Comparison of ENCODE assay signal across 1 cellular context in the genomic region with DNA sequence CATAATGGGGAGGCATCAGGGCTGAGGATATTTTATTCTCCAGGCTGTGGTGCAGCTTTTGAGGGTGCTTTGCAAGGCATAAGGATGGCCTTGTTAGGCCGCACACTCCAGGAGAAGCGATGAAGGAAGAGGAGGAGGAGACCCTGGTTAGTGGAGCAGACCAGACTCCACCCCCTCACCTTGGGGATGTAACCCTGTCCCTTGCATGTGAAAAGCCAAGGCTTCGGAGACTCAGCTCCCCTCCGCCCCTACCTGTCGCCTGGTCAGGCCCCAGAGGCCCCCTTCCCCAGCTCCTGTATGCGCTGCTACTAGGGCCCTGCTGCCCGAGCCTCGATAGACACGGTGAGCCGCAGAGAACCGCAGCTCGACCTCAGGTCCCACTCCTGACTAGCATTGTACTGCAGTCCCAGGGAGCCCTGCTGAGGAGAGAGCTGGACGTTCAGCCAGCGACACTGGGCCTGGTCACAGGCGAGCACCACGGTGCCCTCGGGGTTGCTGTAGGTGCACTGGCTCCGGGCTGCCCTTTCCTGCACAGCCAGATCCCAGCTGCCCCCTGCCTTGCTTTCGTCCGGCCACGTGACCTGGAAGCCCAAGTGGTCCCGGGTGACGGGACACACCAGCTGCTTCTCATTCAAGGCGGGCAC.
TF ChIP-seq lines count a peak whose summit lies in the region.

No MANE protein-coding gene starts in this region.

TF ChIP-seq in IMR-90, 13 proteins besides CTCF, POLR2A, EP300 and RAD21:
- TF ChIP-seq BHLHE40 (IDR thresholded peaks at IDR 0.05; ENCODE audit: low read depth, low read length) (no peak), MXI1 (IDR thresholded peaks at IDR 0.05; ENCODE audit: borderline replicate concordance, low read depth, low read length) (no peak), RCOR1 (IDR thresholded peaks at IDR 0.05; ENCODE audit: insufficient replicate concordance, low read length) (no peak), CEBPB (IDR thresholded peaks at IDR 0.05; ENCODE audit: low read depth, low read length) (no peak), SMC3 (IDR thresholded peaks at IDR 0.05; ENCODE audit: low read depth, low read length) (no peak), NFE2L2 (IDR thresholded peaks at IDR 0.05; ENCODE audit: low read depth, low read length) (no peak), CHD1 (IDR thresholded peaks at IDR 0.05; ENCODE audit: low read depth, low read length) (no peak), MAZ (IDR thresholded peaks at IDR 0.05; ENCODE audit: borderline replicate concordance, low read depth, low read length) (no peak)
- TF ChIP-seq, protein P1, sequence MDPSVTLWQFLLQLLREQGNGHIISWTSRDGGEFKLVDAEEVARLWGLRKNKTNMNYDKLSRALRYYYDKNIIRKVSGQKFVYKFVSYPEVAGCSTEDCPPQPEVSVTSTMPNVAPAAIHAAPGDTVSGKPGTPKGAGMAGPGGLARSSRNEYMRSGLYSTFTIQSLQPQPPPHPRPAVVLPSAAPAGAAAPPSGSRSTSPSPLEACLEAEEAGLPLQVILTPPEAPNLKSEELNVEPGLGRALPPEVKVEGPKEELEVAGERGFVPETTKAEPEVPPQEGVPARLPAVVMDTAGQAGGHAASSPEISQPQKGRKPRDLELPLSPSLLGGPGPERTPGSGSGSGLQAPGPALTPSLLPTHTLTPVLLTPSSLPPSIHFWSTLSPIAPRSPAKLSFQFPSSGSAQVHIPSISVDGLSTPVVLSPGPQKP (IDR thresholded peaks at IDR 0.05; ENCODE audit: borderline replicate concordance, low read depth, low read length), result no peak
- TF ChIP-seq, protein P2, sequence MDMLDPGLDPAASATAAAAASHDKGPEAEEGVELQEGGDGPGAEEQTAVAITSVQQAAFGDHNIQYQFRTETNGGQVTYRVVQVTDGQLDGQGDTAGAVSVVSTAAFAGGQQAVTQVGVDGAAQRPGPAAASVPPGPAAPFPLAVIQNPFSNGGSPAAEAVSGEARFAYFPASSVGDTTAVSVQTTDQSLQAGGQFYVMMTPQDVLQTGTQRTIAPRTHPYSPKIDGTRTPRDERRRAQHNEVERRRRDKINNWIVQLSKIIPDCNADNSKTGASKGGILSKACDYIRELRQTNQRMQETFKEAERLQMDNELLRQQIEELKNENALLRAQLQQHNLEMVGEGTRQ (IDR thresholded peaks at IDR 0.05; ENCODE audit: low read depth, low read length), result no peak
TF ChIP-seq in IMR-90: peak in this region for 0.
